In genomic region chr12:54589964-54590363, GRCh38 we compare ENCODE assay signal across 23 cellular contexts. TPM values are rescaled to one million over a fixed set of nuclear protein-coding genes. Genes with fewer than 3 reads are reported as not detected.
"Had no signal": no experiment of that assay in that cellular context is flagged by ENCODE, and none has a peak within 500 bp of the region (broad histone marks: within the 10 kb centered on the region; RNA-seq: fewer than 3 reads in every experiment).

No MANE protein-coding gene starts in this region.

- H3K36me3 Mint-ChIP-seq: activated naive CD8-positive, alpha-beta T cell treated with anti-CD3 and anti-CD28 coated beads, Interleukin-2, amount 10 ng/mL, durations not matched to agents 7 days and 5 days; naive thymus-derived CD4-positive, alpha-beta T cell; stimulated activated effector memory CD8-positive, alpha-beta T cell treated with anti-CD3 and anti-CD28 coated beads, Interleukin-12 subunit alpha, Interleukin-12 subunit beta, amount 100 ng/mL, for 72 hours had no signal

- DNase-seq: activated CD4-positive, alpha-beta T cell treated with anti-CD3 and anti-CD28 coated beads, Interleukin-2, amount 10 ng/mL, durations not matched to agents 7 days and 5 days; activated CD4-positive, CD25-positive, alpha-beta regulatory T cell; activated CD8-positive, alpha-beta memory T cell treated with anti-CD3 and anti-CD28 coated beads, Interleukin-2, amount 50 U/mL, for 48 hours; activated gamma-delta T cell; activated naive CD8-positive, alpha-beta T cell treated with anti-CD3 and anti-CD28 coated beads, Interleukin-2, amount 10 ng/mL, durations not matched to agents 7 days and 5 days; activated T-cell treated with anti-CD3 and anti-CD28 coated beads, Interleukin-2, amount 50 U/mL, for 72 hours; dorsolateral prefrontal cortex; islet precursor cell; left lung; mammary epithelial cell; mucosa of descending colon; naive thymus-derived CD4-positive, alpha-beta T cell; occipital lobe; psoas muscle; right lobe of liver; stimulated activated CD4-positive, alpha-beta T cell treated with anti-CD3 and anti-CD28 coated beads, Interleukin-1b, Interleukin-23, amount 100 ng/mL, for 48 hours; SW 1271; thyroid gland; uterus had no signal

- H3K4me3 ChIP-seq: ascending aorta, dorsolateral prefrontal cortex, left lung, mucosa of descending colon, psoas muscle, right lobe of liver, thyroid gland, uterus had no signal

- H3K27ac Mint-ChIP-seq: activated CD4-positive, alpha-beta T cell treated with anti-CD3 and anti-CD28 coated beads, Interleukin-2, amount 10 ng/mL, durations not matched to agents 7 days and 5 days; activated T-cell treated with anti-CD3 and anti-CD28 coated beads, Interleukin-2, amount 50 U/mL, for 72 hours; stimulated activated effector memory CD8-positive, alpha-beta T cell treated with anti-CD3 and anti-CD28 coated beads, Interleukin-12 subunit alpha, Interleukin-12 subunit beta, amount 100 ng/mL, for 72 hours; T-helper 2 cell treated with Interferon-gamma antibody and Interleukin-4, amounts not matched to agents 5 μg/mL and 100 μg/mL, for 36 hours had no signal

- H3K9me3 Mint-ChIP-seq: activated CD4-positive, alpha-beta T cell treated with anti-CD3 and anti-CD28 coated beads, Interleukin-2, amount 10 ng/mL, durations not matched to agents 7 days and 5 days; activated naive CD8-positive, alpha-beta T cell treated with anti-CD3 and anti-CD28 coated beads, Interleukin-2, amount 10 ng/mL, durations not matched to agents 7 days and 5 days; activated T-cell treated with anti-CD3 and anti-CD28 coated beads, Interleukin-2, amount 50 U/mL, for 72 hours; stimulated activated effector memory CD8-positive, alpha-beta T cell treated with anti-CD3 and anti-CD28 coated beads, Interleukin-12 subunit alpha, Interleukin-12 subunit beta, amount 100 ng/mL, for 72 hours; T-helper 2 cell treated with Interferon-gamma antibody and Interleukin-4, amounts not matched to agents 5 μg/mL and 100 μg/mL, for 36 hours had no signal

- H3K36me3 ChIP-seq: ascending aorta, left lung, right lobe of liver, thyroid gland, uterus had no signal

- ATAC-seq: activated T-cell treated with anti-CD3 and anti-CD28 coated beads, Interleukin-2, amount 50 U/mL, for 72 hours; left lung; mucosa of descending colon; naive thymus-derived CD4-positive, alpha-beta T cell; psoas muscle; right lobe of liver; stimulated activated effector memory CD8-positive, alpha-beta T cell treated with anti-CD3 and anti-CD28 coated beads, Interleukin-12 subunit alpha, Interleukin-12 subunit beta, amount 100 ng/mL, for 72 hours had no signal

- H3K9me3 ChIP-seq: ascending aorta, left lung, mucosa of descending colon, psoas muscle, right lobe of liver, thyroid gland, uterus had no signal

- H3K27ac ChIP-seq: left lung, right lobe of liver, thyroid gland had no signal

- H3K27me3 ChIP-seq: ascending aorta, right lobe of liver, thyroid gland, uterus had no signal

- H3K4me3 Mint-ChIP-seq: activated CD4-positive, alpha-beta T cell treated with anti-CD3 and anti-CD28 coated beads, Interleukin-2, amount 10 ng/mL, durations not matched to agents 7 days and 5 days had no signal

RNA-seq across cellular contexts. Expression of gene PPP1R1A, which starts 1.5 kb away (rescaled TPM):
- total RNA-seq: activated CD4-positive, alpha-beta T cell treated with anti-CD3 and anti-CD28 coated beads, Interleukin-2, amount 10 ng/mL, durations not matched to agents 7 days and 5 days; activated naive CD8-positive, alpha-beta T cell treated with anti-CD3 and anti-CD28 coated beads, Interleukin-2, amount 10 ng/mL, durations not matched to agents 7 days and 5 days; activated T-cell treated with anti-CD3 and anti-CD28 coated beads, Interleukin-2, amount 50 U/mL, for 72 hours; mammary epithelial cell; naive thymus-derived CD4-positive, alpha-beta T cell had no signal
- polyA plus RNA-seq: mammary epithelial cell; naive thymus-derived CD4-positive, alpha-beta T cell had no signal

RNA-seq across cellular contexts. Expression of gene LACRT, which starts 44.7 kb away (rescaled TPM):
- total RNA-seq: activated CD4-positive, alpha-beta T cell treated with anti-CD3 and anti-CD28 coated beads, Interleukin-2, amount 10 ng/mL, durations not matched to agents 7 days and 5 days; activated naive CD8-positive, alpha-beta T cell treated with anti-CD3 and anti-CD28 coated beads, Interleukin-2, amount 10 ng/mL, durations not matched to agents 7 days and 5 days; activated T-cell treated with anti-CD3 and anti-CD28 coated beads, Interleukin-2, amount 50 U/mL, for 72 hours; ascending aorta; dorsolateral prefrontal cortex; left lung; mammary epithelial cell; mucosa of descending colon; naive thymus-derived CD4-positive, alpha-beta T cell; occipital lobe; psoas muscle; right lobe of liver; thyroid gland; uterus had no signal
- polyA plus RNA-seq: esophagus; mammary epithelial cell; naive thymus-derived CD4-positive, alpha-beta T cell; psoas muscle had no signal

RNA-seq across cellular contexts. Expression of gene DCD, which starts 58.2 kb away (rescaled TPM):
- total RNA-seq: activated CD4-positive, alpha-beta T cell treated with anti-CD3 and anti-CD28 coated beads, Interleukin-2, amount 10 ng/mL, durations not matched to agents 7 days and 5 days; activated naive CD8-positive, alpha-beta T cell treated with anti-CD3 and anti-CD28 coated beads, Interleukin-2, amount 10 ng/mL, durations not matched to agents 7 days and 5 days; activated T-cell treated with anti-CD3 and anti-CD28 coated beads, Interleukin-2, amount 50 U/mL, for 72 hours; ascending aorta; dorsolateral prefrontal cortex; left lung; mammary epithelial cell; mucosa of descending colon; naive thymus-derived CD4-positive, alpha-beta T cell; occipital lobe; psoas muscle; right lobe of liver; thyroid gland; uterus had no signal
- polyA plus RNA-seq: esophagus; mammary epithelial cell; naive thymus-derived CD4-positive, alpha-beta T cell; psoas muscle had no signal
